8 cellular contexts compared by ENCODE assay signal in the genomic region with DNA sequence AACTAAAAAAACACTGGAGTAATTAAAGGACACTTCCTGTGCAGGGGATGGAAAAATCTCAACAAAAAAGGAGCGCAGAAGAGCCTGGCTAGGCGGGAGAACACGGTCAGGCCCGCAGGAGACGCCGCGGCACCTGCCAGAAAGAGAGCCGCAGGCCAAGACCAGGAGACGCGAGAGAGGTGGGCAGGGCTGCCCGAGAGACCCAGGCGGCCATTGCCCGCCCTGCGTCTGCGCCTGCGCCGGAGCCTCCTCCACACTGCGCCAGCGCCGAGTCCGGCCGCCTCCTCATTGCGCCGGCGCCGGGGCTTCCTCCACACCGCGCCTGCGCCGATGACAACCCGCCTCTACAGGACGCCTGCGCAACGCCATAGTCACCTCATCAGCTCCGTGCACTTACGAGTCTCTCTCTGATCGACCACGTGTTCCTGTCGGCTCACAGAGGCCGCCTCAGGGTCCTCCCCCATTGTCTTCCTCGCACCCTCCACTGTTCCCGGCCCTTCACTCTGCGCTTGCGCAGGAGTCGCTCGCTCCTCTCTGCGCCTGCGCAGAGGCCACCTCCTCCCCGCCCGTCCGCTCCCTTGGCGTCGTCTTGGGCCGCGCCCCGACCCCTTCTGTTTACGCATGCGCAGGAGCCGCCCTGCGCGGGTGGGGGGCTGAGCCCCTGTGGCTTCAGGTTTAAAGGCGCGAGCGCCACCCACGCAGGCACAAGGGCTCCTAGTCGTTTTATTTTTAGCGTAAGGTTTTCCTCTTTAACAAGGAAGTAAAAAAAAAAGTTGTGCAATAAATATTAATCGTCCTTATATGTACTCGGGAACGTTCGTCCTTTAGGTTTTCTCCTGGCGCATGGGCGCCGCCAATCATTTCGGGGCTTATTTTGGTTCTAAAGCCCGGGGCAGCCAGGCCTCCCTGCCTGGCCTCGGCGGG. TPM values are rescaled to one million over a fixed set of nuclear protein-coding genes. Genes with fewer than 3 reads are reported as not detected.
DNase-seq lines count a peak whose midpoint lies in the region; ATAC-seq lines count a peak whose summit lies in the region.

No MANE protein-coding gene starts in this region.

- no peaks in the 10 kb centered on the region; a peak in 2 of 22 replicates for H3K9me3 ChIP-seq in BLaER1 treated with 17β-estradiol and CSF1 and Interleukin-3, amounts not matched to agents 10 nM and 100 nM (replicated peaks in 1 of 11)

- peak overlapping the region; percentile 82 to 98 (median 90) for H3K4me2 ChIP-seq in BLaER1 treated with 17β-estradiol and CSF1 and Interleukin-3, amounts not matched to agents 10 nM and 100 nM

- peak overlapping the region; percentile 82 to 94 (median 91) for H3K9ac ChIP-seq in BLaER1 treated with 17β-estradiol and CSF1 and Interleukin-3, amounts not matched to agents 10 nM and 100 nM

- H3K27ac ChIP-seq in BLaER1 treated with 17β-estradiol and CSF1 and Interleukin-3, amounts not matched to agents 10 nM and 100 nM = peak overlapping the region; percentile 91 to 99 (median 98)

- no peaks in the 10 kb centered on the region for H4K20me1 ChIP-seq in BLaER1 treated with 17β-estradiol and CSF1 and Interleukin-3, amounts not matched to agents 10 nM and 100 nM

- no peaks in the 10 kb centered on the region for H3K27me3 ChIP-seq in BLaER1 treated with 17β-estradiol and CSF1 and Interleukin-3, amounts not matched to agents 10 nM and 100 nM

- H3K36me3 ChIP-seq in BLaER1 treated with 17β-estradiol and CSF1 and Interleukin-3, amounts not matched to agents 10 nM and 100 nM = peaks cover 0 to 17% (median 7%) of the 10 kb centered on the region in 11 experiments; a peak in 7 of 22 replicates

- DNase-seq in NCI-H69 (lab: John Stamatoyannopoulos, UW) (peak; percentile 80), dedifferentiated amniotic fluid mesenchymal stem cell (ENCODE audit: extremely low spot score) (peak; percentile 99), left lobe of liver (ENCODE audit: low spot score) (peak; percentile 98)
- DNase-seq in activated CD4-positive, alpha-beta T cell treated with anti-CD3 and anti-CD28 coated beads, Interleukin-2, amount 50 U/mL, for 1 hour = peak; percentile 96
- peak; percentile 95 to 97 for DNase-seq in stimulated activated CD4-positive, alpha-beta T cell treated with anti-CD3 and anti-CD28 coated beads, Interleukin-2, amount 100 ng/mL, for 24 hours

- peaks cover 49 to 68% (median 59%) of the 10 kb centered on the region in 10 experiments for H3K4me1 ChIP-seq in BLaER1 treated with 17β-estradiol and CSF1 and Interleukin-3, amounts not matched to agents 10 nM and 100 nM

- peak; percentile 95 for ATAC-seq in GM19328 (IDR thresholded peaks at IDR 0.05; ENCODE audit: unreplicated experiment)
- peak; percentile 96 for ATAC-seq in HG03469 (IDR thresholded peaks at IDR 0.05; ENCODE audit: unreplicated experiment)
- peak; percentile 89 for ATAC-seq in left lobe of liver

- peak overlapping the region; percentile 57 to 74 (median 63) for H3K4me3 ChIP-seq in BLaER1 treated with 17β-estradiol and CSF1 and Interleukin-3, amounts not matched to agents 10 nM and 100 nM

RNA-seq across cellular contexts. Expression of a gene that starts 43.2 kb away (rescaled TPM):
- 72.2 TPM for total RNA-seq in left lobe of liver

Comparison
In these comparisons a context has a peak if more than half of its experiments do, and no peak if none do; other contexts are left out.
1. Peak in every context shown above with its lines: DNase-seq, ATAC-seq, H3K4me3 ChIP-seq and H3K27ac ChIP-seq.